16 cellular contexts compared by ENCODE assay signal in the genomic region with DNA sequence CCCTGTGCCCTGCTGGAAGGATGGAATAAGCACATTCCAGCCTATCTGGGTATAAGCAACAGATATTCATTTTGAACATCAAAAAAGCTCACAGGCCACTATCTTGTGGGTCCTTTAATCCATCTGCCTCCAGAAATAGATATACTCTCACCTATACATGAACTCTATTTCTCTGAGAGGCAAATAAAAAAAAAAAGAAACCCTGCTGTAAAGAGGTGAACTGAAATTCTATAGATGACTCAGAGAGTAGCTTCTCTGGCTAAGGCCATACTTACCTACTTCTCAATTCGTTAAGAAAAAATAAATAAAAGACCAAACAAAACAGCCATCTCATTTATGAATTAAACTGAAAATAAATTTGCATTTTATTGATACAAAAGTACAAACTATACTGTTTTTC.
A peak's percentile ranks its signal among the peaks of the same experiment; 100 is the strongest.
DNase-seq lines count a peak whose midpoint lies in the region; ATAC-seq and TF ChIP-seq lines count a peak whose summit lies in the region.
"Had no signal": no experiment of that assay in that cellular context is flagged by ENCODE, and none has a peak within 500 bp of the region (broad histone marks: within the 10 kb centered on the region; RNA-seq: fewer than 3 reads in every experiment).

No MANE protein-coding gene starts in this region.

- no peak for TF ChIP-seq CTCF in GM12864 (IDR thresholded peaks at IDR 0.05; ENCODE audit: low read depth, low read length, missing control alignments)

- H3K4me3 ChIP-seq in GM12864 (ENCODE audit: low read depth, low read length), result no peak overlapping the region
- H3K4me3 ChIP-seq: breast epithelium, Peyer's patch had no signal

- peak; percentile 95 for ATAC-seq in GM19043 (IDR thresholded peaks at IDR 0.05; ENCODE audit: low read depth, unreplicated experiment)
- ATAC-seq in GM21723 (IDR thresholded peaks at IDR 0.05; ENCODE audit: unreplicated experiment), result peak; percentile 97
- ATAC-seq in HG03139 (IDR thresholded peaks at IDR 0.05; ENCODE audit: unreplicated experiment), result peak; percentile 89
- ATAC-seq in activated CD4-positive, CD25-positive, alpha-beta regulatory T cell treated with anti-CD3 and anti-CD28 coated beads, Interleukin-2, amount 50 U/mL, for 24 hours, result no peak
- ATAC-seq: HepG2 had no signal

- DNase-seq in GM12864 (ENCODE audit: low read depth), result peak; percentile 22
- no peak for DNase-seq in ureter (ENCODE audit: low spot score)
- no peak for DNase-seq in HK-2 (ENCODE audit: unreplicated experiment)
- DNase-seq in NCI-H446 treated with DMSO at 0.1 percent for 48 hours (lab: John Stamatoyannopoulos, UW), result no peak
- DNase-seq: activated CD4-positive, alpha-beta T cell treated with anti-CD3 and anti-CD28 coated beads, Interleukin-2, amount 50 U/mL, for 48 hours; activated gamma-delta T cell treated with Interleukin-2 at 50 U/mL for 16 hours; endodermal cell; HCEC 1CT; kidney; Peyer's patch had no signal

Comparison
In these comparisons a context has a peak if more than half of its experiments do, and no peak if none do; other contexts are left out.
1. ATAC-seq: peak in GM19043 (single experiment), GM21723 (single experiment) and HG03139 (single experiment); none in activated CD4-positive, CD25-positive, alpha-beta regulatory T cell treated with anti-CD3 and anti-CD28 coated beads, Interleukin-2, amount 50 U/mL, for 24 hours (0 of 2).